10 cellular contexts compared by ENCODE assay signal in the genomic region with DNA sequence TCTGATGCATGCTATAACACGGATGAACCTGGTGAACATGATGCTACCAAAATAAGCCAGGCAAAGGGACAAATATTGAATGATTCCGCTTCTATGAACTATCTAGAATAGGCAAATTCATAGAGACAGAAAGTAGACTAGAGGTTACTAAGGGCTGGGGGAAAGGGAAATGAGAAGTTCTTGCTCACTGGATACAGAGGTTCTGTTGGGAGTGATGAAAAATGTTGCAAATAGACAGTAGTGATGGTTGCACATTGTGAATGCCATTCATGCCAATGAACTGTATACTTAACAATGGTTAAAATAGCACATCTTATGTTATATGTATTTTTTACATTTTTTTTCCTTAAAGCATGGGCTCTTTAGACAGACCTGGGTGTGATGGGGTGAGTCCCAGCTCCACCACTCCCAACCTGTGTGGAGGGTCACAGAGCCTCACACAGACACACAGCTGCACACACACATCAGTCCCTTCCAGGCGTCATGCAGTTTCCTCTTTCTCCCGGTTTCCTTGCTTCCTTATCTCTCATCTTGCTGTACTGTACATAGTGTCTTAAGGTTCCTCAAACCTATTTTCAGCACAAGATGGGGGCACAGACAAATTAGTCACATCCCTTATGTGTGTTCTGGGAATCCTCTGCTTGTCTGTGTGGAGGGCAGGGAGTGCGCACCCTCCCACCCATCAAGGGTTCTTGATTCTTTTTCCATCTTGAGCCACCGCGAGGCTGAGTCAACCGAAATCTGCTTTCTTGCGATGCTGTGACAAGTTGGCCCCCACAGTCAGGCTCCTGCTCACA.
DNase-seq lines count a peak whose midpoint lies in the region; ATAC-seq lines count a peak whose summit lies in the region.
"Had no signal": no experiment of that assay in that cellular context is flagged by ENCODE, and none has a peak within 500 bp of the region (broad histone marks: within the 10 kb centered on the region; RNA-seq: fewer than 3 reads in every experiment).

No MANE protein-coding gene starts in this region.

- H4K5ac ChIP-seq in mesendoderm (ENCODE audit: low read length): peak overlapping the region; percentile 49

- no peak overlapping the region for H3K27ac ChIP-seq in mesendoderm (ENCODE audit: low read depth, low read length)
- H3K27ac ChIP-seq: sigmoid colon had no signal

- H2BK15ac ChIP-seq in mesendoderm (replicated peaks; ENCODE audit: low read depth): no peak overlapping the region

- no peak overlapping the region for H2AK5ac ChIP-seq in mesendoderm (ENCODE audit: low read length)

- ATAC-seq in stimulated activated effector memory CD8-positive, alpha-beta T cell treated with anti-CD3 and anti-CD28 coated beads, Interleukin-12 subunit alpha, Interleukin-12 subunit beta, amount 100 ng/mL, for 72 hours: peak; percentile 78
- ATAC-seq in HG03565 (IDR thresholded peaks at IDR 0.05; ENCODE audit: unreplicated experiment): no peak
- ATAC-seq: T-cell had no signal

- no peak overlapping the region for H3K56ac ChIP-seq in mesendoderm (ENCODE audit: low read length)

- H3K9ac ChIP-seq in mesendoderm (ENCODE audit: low read length): no peak overlapping the region

- no peaks in the 10 kb centered on the region for H3K79me2 ChIP-seq in mesendoderm (ENCODE audit: control insufficient read depth, insufficient read depth, low read length)

- H3K18ac ChIP-seq in mesendoderm (ENCODE audit: low read length): no peak overlapping the region

- H3K36me3 ChIP-seq in mesendoderm (ENCODE audit: control insufficient read depth, insufficient read depth, low read length): no peaks in the 10 kb centered on the region
- H3K36me3 ChIP-seq: sigmoid colon had no signal

- peaks cover 8% of the 10 kb centered on the region for H3K4me1 Mint-ChIP-seq in stimulated activated effector memory CD8-positive, alpha-beta T cell treated with anti-CD3 and anti-CD28 coated beads, Interleukin-12 subunit alpha, Interleukin-12 subunit beta, amount 100 ng/mL, for 72 hours

- peaks cover 3% of the 10 kb centered on the region for H3K4me1 ChIP-seq in mesendoderm (ENCODE audit: control insufficient read depth, low read depth, low read length)
- H3K4me1 ChIP-seq: sigmoid colon had no signal

- H3K4ac ChIP-seq in mesendoderm (ENCODE audit: low read depth, low read length): no peak overlapping the region

- H3K27ac Mint-ChIP-seq in stimulated activated effector memory CD8-positive, alpha-beta T cell treated with anti-CD3 and anti-CD28 coated beads, Interleukin-12 subunit alpha, Interleukin-12 subunit beta, amount 100 ng/mL, for 72 hours: peak overlapping the region; percentile 3
- H3K27ac Mint-ChIP-seq: T-cell had no signal

- no peak overlapping the region for H2BK120ac ChIP-seq in mesendoderm (ENCODE audit: low read depth, low read length)

- H3K23ac ChIP-seq in mesendoderm (ENCODE audit: low read length): no peak overlapping the region

- H2BK5ac ChIP-seq in mesendoderm (ENCODE audit: low read length): no peak overlapping the region

- no peak overlapping the region for H4K8ac ChIP-seq in mesendoderm (ENCODE audit: low read depth, low read length)

- no peak overlapping the region for H3K4me3 ChIP-seq in mesendoderm (ENCODE audit: low read length)
- H3K4me3 ChIP-seq: sigmoid colon had no signal

- H3K4me2 ChIP-seq in mesendoderm (ENCODE audit: low read length): no peak overlapping the region

- no peak overlapping the region for H3K4me3 Mint-ChIP-seq in stimulated activated effector memory CD8-positive, alpha-beta T cell treated with anti-CD3 and anti-CD28 coated beads, Interleukin-12 subunit alpha, Interleukin-12 subunit beta, amount 100 ng/mL, for 72 hours
- H3K4me3 Mint-ChIP-seq: T-cell had no signal

- DNase-seq in activated T-cell treated with anti-CD3 and anti-CD28 coated beads for 24 hours (ENCODE audit: low read depth): peak; percentile 58
- DNase-seq in activated T-cell treated with anti-CD3 and anti-CD28 coated beads, Interleukin-2, amount 50 U/mL, for 1 hour: no peak
- peak; percentile 72 to 76 for DNase-seq in activated T-cell treated with anti-CD3 and anti-CD28 coated beads, Interleukin-2, amount 50 U/mL, for 48 hours
- no peak for DNase-seq in mesendoderm
- no peak for DNase-seq in stimulated activated effector memory CD8-positive, alpha-beta T cell treated with anti-CD3 and anti-CD28 coated beads, Interleukin-12 subunit alpha, Interleukin-12 subunit beta, amount 100 ng/mL, for 72 hours (ENCODE audit: low spot score in 2 of 2)
- no peak for DNase-seq in activated gamma-delta T cell (lab: John Stamatoyannopoulos, UW)
- DNase-seq in AML-193 (lab: John Stamatoyannopoulos, UW): no peak
- DNase-seq: sigmoid colon, T-cell had no signal

- H3K79me1 ChIP-seq in mesendoderm (ENCODE audit: low read length): no peaks in the 10 kb centered on the region

- H3K9me3 Mint-ChIP-seq in stimulated activated effector memory CD8-positive, alpha-beta T cell treated with anti-CD3 and anti-CD28 coated beads, Interleukin-12 subunit alpha, Interleukin-12 subunit beta, amount 100 ng/mL, for 72 hours: no peaks in the 10 kb centered on the region
- H3K9me3 Mint-ChIP-seq: T-cell had no signal

- H3K27me3 ChIP-seq in mesendoderm (ENCODE audit: insufficient read depth, low read length, poor library complexity): no peaks in the 10 kb centered on the region
- H3K27me3 ChIP-seq: sigmoid colon had no signal

- WGBS in mesendoderm (ENCODE audit: extremely low coverage, insufficient coverage, low lambda C conversion rate): no CpG with 5 or more reads among the region's 9 CpGs

- H3K36me3 Mint-ChIP-seq in stimulated activated effector memory CD8-positive, alpha-beta T cell treated with anti-CD3 and anti-CD28 coated beads, Interleukin-12 subunit alpha, Interleukin-12 subunit beta, amount 100 ng/mL, for 72 hours: peaks cover 9% of the 10 kb centered on the region

Comparison
In these comparisons a context has a peak if more than half of its experiments do, and no peak if none do; other contexts are left out.
1. DNase-seq: peak in activated T-cell treated with anti-CD3 and anti-CD28 coated beads for 24 hours (single experiment) and activated T-cell treated with anti-CD3 and anti-CD28 coated beads, Interleukin-2, amount 50 U/mL, for 48 hours (2 of 2); none in activated T-cell treated with anti-CD3 and anti-CD28 coated beads, Interleukin-2, amount 50 U/mL, for 1 hour (single experiment), mesendoderm (single experiment), stimulated activated effector memory CD8-positive, alpha-beta T cell treated with anti-CD3 and anti-CD28 coated beads, Interleukin-12 subunit alpha, Interleukin-12 subunit beta, amount 100 ng/mL, for 72 hours (0 of 2), activated gamma-delta T cell (single experiment) and AML-193 (0 of 2).